20 cellular contexts compared by ENCODE assay signal in genomic region chr19:17483605-17484002, GRCh38. TPM values are rescaled to one million over a fixed set of nuclear protein-coding genes. Genes with fewer than 3 reads are reported as not detected.
DNase-seq lines count a peak whose midpoint lies in the region; ATAC-seq and TF ChIP-seq lines count a peak whose summit lies in the region.
"Had no signal": no experiment of that assay in that cellular context is flagged by ENCODE, and none has a peak within 500 bp of the region (broad histone marks: within the 10 kb centered on the region; RNA-seq: fewer than 3 reads in every experiment).

No MANE protein-coding gene starts in this region.

- H3K4me3 Mint-ChIP-seq in T-helper 17 cell: peak overlapping the region; percentile 25
- H3K4me3 Mint-ChIP-seq: CD4-positive, alpha-beta memory T cell; GM23338 had no signal

- TF ChIP-seq CTCF in HEK293 (tag by site-specific recombination; IDR thresholded peaks at IDR 0.05): no peak
- no peak for TF ChIP-seq CTCF in osteoblast (IDR thresholded peaks at IDR 0.05; ENCODE audit: extremely low read depth, low read depth, low read length)

- H3K4me1 ChIP-seq in BLaER1 treated with 17β-estradiol and CSF1 and Interleukin-3, amounts not matched to agents 10 nM and 100 nM: peaks cover 56 to 100% (median 94%) of the 10 kb centered on the region in 10 experiments
- H3K4me1 ChIP-seq in HEK293 (ENCODE audit: control insufficient read depth, insufficient read depth, low read length) (0 out of 2 replicates have a peak, but pooled peaks cover 1% of the 10 kb centered on the region), osteoblast (ENCODE audit: insufficient read depth, low read length) (peaks cover 16% of the 10 kb centered on the region)
- H3K4me1 ChIP-seq: A549, BE2C had no signal

- peaks cover 12% of the 10 kb centered on the region for H3K4me1 Mint-ChIP-seq in T-helper 17 cell

- CTCF ChIA-PET in HEK293 (lab: Yijun Ruan, JAX): interaction anchor here (1.4 kb wide), 1 partner anchor 13 kb away, joined by 9 read pairs; no protein-coding TSS in a partner anchor

- H3K27me3 ChIP-seq in BLaER1 treated with 17β-estradiol and CSF1 and Interleukin-3, amounts not matched to agents 10 nM and 100 nM: no peaks in the 10 kb centered on the region
- H3K27me3 ChIP-seq in osteoblast (ENCODE audit: insufficient read depth, low read length): no peaks in the 10 kb centered on the region
- H3K27me3 ChIP-seq: BE2C had no signal

- H4K20me1 ChIP-seq in BLaER1 treated with 17β-estradiol and CSF1 and Interleukin-3, amounts not matched to agents 10 nM and 100 nM: peaks cover 0 to 53% (median 0%) of the 10 kb centered on the region in 11 experiments; a peak in 6 of 22 replicates
- peaks cover 18% of the 10 kb centered on the region for H4K20me1 ChIP-seq in osteoblast (ENCODE audit: insufficient read depth, low read length)

- H3K27ac Mint-ChIP-seq in T-helper 17 cell: no peak overlapping the region
- H3K27ac Mint-ChIP-seq: GM23338 had no signal

- POLR2A ChIA-PET in HEK293 (lab: Yijun Ruan, JAX): interaction anchor here (0.6 kb wide), 1 partner anchor 27 kb away, joined by 3 read pairs; no protein-coding TSS in a partner anchor

- peak overlapping the region in 2 of 11 experiments; percentile 7 to 31; a peak in 2 of 22 replicates for H3K9ac ChIP-seq in BLaER1 treated with 17β-estradiol and CSF1 and Interleukin-3, amounts not matched to agents 10 nM and 100 nM

- no peak for ATAC-seq in T-helper 17 cell
- ATAC-seq: GM12878, GM23338 had no signal

- peaks cover 37% of the 10 kb centered on the region for H3K79me2 ChIP-seq in osteoblast (ENCODE audit: insufficient read depth, low read length)

- peaks cover 3% of the 10 kb centered on the region for H3K36me3 Mint-ChIP-seq in T-helper 17 cell (ENCODE audit: low read depth)
- H3K36me3 Mint-ChIP-seq: CD4-positive, alpha-beta memory T cell had no signal

- H3K4me3 ChIP-seq in BLaER1 treated with 17β-estradiol and CSF1 and Interleukin-3, amounts not matched to agents 10 nM and 100 nM: no peak overlapping the region
- H3K4me3 ChIP-seq in HEK293 (ENCODE audit: low read depth, low read length) (no peak overlapping the region), osteoblast (ENCODE audit: insufficient read depth, low read length) (no peak overlapping the region)
- H3K4me3 ChIP-seq: A549, GM12878, GM23338, HAP-1 had no signal

- H3K4me2 ChIP-seq in BLaER1 treated with 17β-estradiol and CSF1 and Interleukin-3, amounts not matched to agents 10 nM and 100 nM: peak overlapping the region in 10 of 11 experiments; percentile 10 to 88 (median 65); a peak in 14 of 22 replicates
- H3K4me2 ChIP-seq in osteoblast (ENCODE audit: insufficient read depth, low read length): no peak overlapping the region
- H3K4me2 ChIP-seq: A549, GM23338 had no signal

- H3K27me3 Mint-ChIP-seq in T-helper 17 cell: no peaks in the 10 kb centered on the region
- H3K27me3 Mint-ChIP-seq: CD4-positive, alpha-beta memory T cell had no signal

- no peak for DNase-seq in T-helper 17 cell
- peak; percentile 18 for DNase-seq in osteoblast (ENCODE audit: insufficient read length, low spot score, missing footprints)
- DNase-seq in GDM1 (lab: John Stamatoyannopoulos, UW): no peak
- DNase-seq in putamen (ENCODE audit: low spot score): no peak
- DNase-seq in NCI-H82 (lab: John Stamatoyannopoulos, UW): no peak
- DNase-seq: 8988T; ACHN; AML-193; BE2C; C1 segment of cervical spinal cord; CD4-positive, alpha-beta memory T cell; COR-L47; DMS153; DND-41 had no signal

- H3K9me3 ChIP-seq in BLaER1 treated with 17β-estradiol and CSF1 and Interleukin-3, amounts not matched to agents 10 nM and 100 nM (replicated peaks in 1 of 11): no peaks in the 10 kb centered on the region
- no peaks in the 10 kb centered on the region for H3K9me3 ChIP-seq in HEK293 (ENCODE audit: control insufficient read depth, insufficient read depth, low read depth, low read length)
- H3K9me3 ChIP-seq in T-helper 17 cell (ENCODE audit: control insufficient read depth, low read length, poor library complexity, severe bottlenecking): no peaks in the 10 kb centered on the region
- no peaks in the 10 kb centered on the region for H3K9me3 ChIP-seq in osteoblast (ENCODE audit: low read depth, low read length)
- H3K9me3 ChIP-seq: A549, BE2C, HAP-1 had no signal

- no peak overlapping the region for H2AFZ ChIP-seq in osteoblast (ENCODE audit: low read length)
- H2AFZ ChIP-seq: GM23338 had no signal

- peak overlapping the region in 8 of 11 experiments; percentile 8 to 54 (median 34); a peak in 13 of 22 replicates for H3K27ac ChIP-seq in BLaER1 treated with 17β-estradiol and CSF1 and Interleukin-3, amounts not matched to agents 10 nM and 100 nM
- H3K27ac ChIP-seq in HEK293 (ENCODE audit: extremely low read depth, low read depth, low read length) (no peak overlapping the region), osteoblast (ENCODE audit: low read depth, low read length) (no peak overlapping the region)
- H3K27ac ChIP-seq: A549 had no signal

- peaks cover 0 to 21% (median 0%) of the 10 kb centered on the region in 11 experiments; a peak in 10 of 22 replicates for H3K36me3 ChIP-seq in BLaER1 treated with 17β-estradiol and CSF1 and Interleukin-3, amounts not matched to agents 10 nM and 100 nM
- no peaks in the 10 kb centered on the region for H3K36me3 ChIP-seq in HEK293 (ENCODE audit: control insufficient read depth in 2 of 2, insufficient read depth in 1 of 2, low read length in 2 of 2)
- H3K36me3 ChIP-seq in osteoblast (ENCODE audit: insufficient read depth, low read length): no peaks in the 10 kb centered on the region
- H3K36me3 ChIP-seq: BE2C, HAP-1 had no signal

TF ChIP-seq in HEK293, 187 proteins besides CTCF, POLR2A, EP300 and RAD21:
- no peak for TF ChIP-seq ZNF266 (tag by site-specific recombination; IDR thresholded peaks at IDR 0.05; ENCODE audit: low read depth)
- TF ChIP-seq ZNF623 (tag by site-specific recombination; IDR thresholded peaks at IDR 0.05): peak; percentile 97
- TF ChIP-seq ZNF354C (tag by site-specific recombination; IDR thresholded peaks at IDR 0.05; ENCODE audit: borderline replicate concordance, low read depth): no peak

RNA-seq across cellular contexts. Expression of gene SLC27A1, which starts 13.3 kb away (rescaled TPM):
- total RNA-seq in T-helper 17 cell (1 to 10 TPM; 5.8 to 7.1 TPM), osteoblast (47.4 and 64.4 TPM in 2 replicates)

RNA-seq across cellular contexts. Expression of gene NXNL1, which starts 22.9 kb away (rescaled TPM):
- total RNA-seq in T-helper 17 cell (not detected), osteoblast (not detected in 2 replicates)
- total RNA-seq: CD4-positive, alpha-beta memory T cell; GM12878; GM23338 had no signal

RNA-seq across cellular contexts. Expression of gene PGLS, which starts 27.8 kb away (rescaled TPM):
- total RNA-seq in T-helper 17 cell: 10 to 100 TPM; 48.6 to 53.7 TPM
- 84.6 and 98.1 TPM in 2 replicates for total RNA-seq in osteoblast

RNA-seq across cellular contexts. Expression of gene TMEM221, which starts 35.1 kb away (rescaled TPM):
- not detected for total RNA-seq in T-helper 17 cell
- not detected in 2 replicates for total RNA-seq in osteoblast
- total RNA-seq: CD4-positive, alpha-beta memory T cell; GM12878 had no signal

Comparison
In these comparisons a context has a peak if more than half of its experiments do, and no peak if none do; other contexts are left out.
1. H3K27ac ChIP-seq: peak in BLaER1 treated with 17β-estradiol and CSF1 and Interleukin-3, amounts not matched to agents 10 nM and 100 nM (8 of 11); none in HEK293 (single experiment) and osteoblast (single experiment).